Comparison of ENCODE assay signal across 15 cellular contexts in genomic region chr13:40943073-40943472, GRCh38.
"Had no signal": no experiment of that assay in that cellular context is flagged by ENCODE, and none has a peak within 500 bp of the region (broad histone marks: within the 10 kb centered on the region; RNA-seq: fewer than 3 reads in every experiment).

No MANE protein-coding gene starts in this region.

- H3K9me3 Mint-ChIP-seq: activated B cell treated with CpG ODN at 0.5 μM for 24 hours; activated CD4-positive, alpha-beta T cell treated with anti-CD3 and anti-CD28 coated beads, Interleukin-2, amount 10 ng/mL, durations not matched to agents 7 days and 5 days; stimulated activated naive CD8-positive, alpha-beta T cell treated with anti-CD3 and anti-CD28 coated beads, Interleukin-15, amount 100 ng/mL, for 72 hours; T-helper 1 cell treated with Interleukin-12 subunit alpha and Interleukin-12 subunit beta and Interleukin-4 antibody, amounts not matched to agents 30 μg/mL and 1 μg/mL, for 36 hours had no signal

- H3K4me3 Mint-ChIP-seq: activated B cell treated with CpG ODN at 0.5 μM for 24 hours; activated CD4-positive, alpha-beta T cell treated with anti-CD3 and anti-CD28 coated beads, Interleukin-2, amount 10 ng/mL, durations not matched to agents 7 days and 5 days; stimulated activated naive CD8-positive, alpha-beta T cell treated with anti-CD3 and anti-CD28 coated beads, Interleukin-15, amount 100 ng/mL, for 72 hours; T-helper 1 cell treated with Interleukin-12 subunit alpha and Interleukin-12 subunit beta and Interleukin-4 antibody, amounts not matched to agents 30 μg/mL and 1 μg/mL, for 36 hours had no signal

- H3K4me3 ChIP-seq: cardiac muscle cell, lung, sigmoid colon, testis had no signal

- H3K4me1 ChIP-seq: sigmoid colon had no signal

- ATAC-seq: esophagus mucosa; SK-N-SH treated with all-trans-retinoic acid at 6 μM for 48 hours; stimulated activated naive CD8-positive, alpha-beta T cell treated with anti-CD3 and anti-CD28 coated beads, Interleukin-15, amount 100 ng/mL, for 72 hours had no signal

- H3K27ac Mint-ChIP-seq: activated CD4-positive, alpha-beta T cell treated with anti-CD3 and anti-CD28 coated beads, Interleukin-2, amount 10 ng/mL, durations not matched to agents 7 days and 5 days; T-helper 1 cell treated with Interleukin-12 subunit alpha and Interleukin-12 subunit beta and Interleukin-4 antibody, amounts not matched to agents 30 μg/mL and 1 μg/mL, for 36 hours had no signal

- DNase-seq: activated B cell treated with CpG ODN at 0.5 μM for 24 hours; activated CD4-positive, alpha-beta T cell treated with anti-CD3 and anti-CD28 coated beads, Interleukin-2, amount 10 ng/mL, durations not matched to agents 7 days and 5 days; activated gamma-delta T cell; cortex of kidney; foreskin fibroblast; glutamatergic neuron; sigmoid colon; stimulated activated CD4-positive, alpha-beta T cell treated with anti-CD3 and anti-CD28 coated beads, Interleukin-2, amount 100 ng/mL, for 48 hours; stimulated activated naive CD8-positive, alpha-beta T cell treated with anti-CD3 and anti-CD28 coated beads, Interleukin-15, amount 100 ng/mL, for 72 hours; testis had no signal

- H3K9me3 ChIP-seq: sigmoid colon, testis had no signal

- H3K27me3 ChIP-seq: cardiac muscle cell, sigmoid colon, testis had no signal

- H3K27ac ChIP-seq: cardiac muscle cell, sigmoid colon, testis had no signal

- H3K27me3 Mint-ChIP-seq: activated B cell treated with CpG ODN at 0.5 μM for 24 hours; activated CD4-positive, alpha-beta T cell treated with anti-CD3 and anti-CD28 coated beads, Interleukin-2, amount 10 ng/mL, durations not matched to agents 7 days and 5 days; stimulated activated naive CD8-positive, alpha-beta T cell treated with anti-CD3 and anti-CD28 coated beads, Interleukin-15, amount 100 ng/mL, for 72 hours had no signal
